25 cellular contexts compared by ENCODE assay signal in the genomic region with DNA sequence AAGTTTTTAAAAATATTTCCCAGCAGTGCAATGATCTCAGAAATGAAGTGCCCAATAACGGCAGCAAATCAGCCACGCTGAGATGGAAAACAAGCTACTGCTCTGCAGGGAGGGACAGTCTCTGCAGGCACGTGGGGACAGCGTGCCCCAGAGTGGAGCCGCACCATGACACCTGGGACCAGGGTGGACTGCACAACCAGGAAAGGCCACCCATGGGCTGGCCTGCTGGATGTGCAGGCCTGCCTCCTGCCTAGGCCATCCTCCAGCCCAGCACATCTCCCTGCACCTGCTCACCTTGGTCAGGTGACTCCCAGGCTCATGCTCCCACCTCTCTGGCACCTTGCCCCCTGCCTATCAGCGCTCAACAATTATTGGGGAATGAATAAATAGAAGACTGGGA.
"Had no signal": no experiment of that assay in that cellular context is flagged by ENCODE, and none has a peak within 500 bp of the region (broad histone marks: within the 10 kb centered on the region; RNA-seq: fewer than 3 reads in every experiment).

No MANE protein-coding gene starts in this region.

- H3K4me3 ChIP-seq: lower lobe of right lung, right atrium auricular region, sigmoid colon, testis, tibial artery, upper lobe of left lung, uterus had no signal

- DNase-seq: cortex of kidney; effector CD4-positive, alpha-beta T cell; hypothalamus; immature natural killer cell; islet precursor cell; kidney glomerular epithelial cell; left colon; left ventricle myocardium superior; lower lobe of right lung; natural killer cell; sigmoid colon; stimulated activated CD4-positive, alpha-beta T cell treated with anti-CD3 and anti-CD28 coated beads, Interleukin-2, amount 100 ng/mL, for 24 hours; stimulated activated CD4-positive, alpha-beta T cell treated with anti-CD3 and anti-CD28 coated beads, Interleukin-4, amount 100 ng/mL, for 24 hours; stimulated activated naive CD8-positive, alpha-beta T cell treated with anti-CD3 and anti-CD28 coated beads, Interleukin-15, Interleukin-2, amounts not matched to agents 100 U/mL and 50 U/mL, for 24 hours; substantia nigra; testis; tibial artery; uterus had no signal

- H3K36me3 Mint-ChIP-seq: immature natural killer cell; memory B cell; natural killer cell; stimulated activated memory B cell treated with anti-CD40 and anti-IgM and Interleukin-4, amounts not matched to agents 10 μg/mL and 1 μg/mL and 100 μg/mL, for 72 hours had no signal

- H3K4me3 Mint-ChIP-seq: immature natural killer cell; memory B cell; natural killer cell; stimulated activated memory B cell treated with anti-CD40 and anti-IgM and Interleukin-4, amounts not matched to agents 10 μg/mL and 1 μg/mL and 100 μg/mL, for 72 hours had no signal

- H3K27ac ChIP-seq: lower lobe of right lung, neutrophil, parathyroid adenoma, right atrium auricular region, sigmoid colon, testis, tibial artery, upper lobe of left lung, uterus had no signal

- ATAC-seq: left colon; left ventricle myocardium superior; lower lobe of right lung; natural killer cell; stimulated activated memory B cell treated with anti-CD40 and anti-IgM and Interleukin-4, amounts not matched to agents 10 μg/mL and 1 μg/mL and 100 μg/mL, for 72 hours; stimulated activated naive CD8-positive, alpha-beta T cell treated with anti-CD3 and anti-CD28 coated beads, Interleukin-15, Interleukin-2, amounts not matched to agents 100 U/mL and 50 U/mL, for 24 hours had no signal

- H3K9me3 ChIP-seq: lower lobe of right lung, neutrophil, right atrium auricular region, sigmoid colon, testis, tibial artery, upper lobe of left lung, uterus had no signal

- H3K36me3 ChIP-seq: lower lobe of right lung, neutrophil, uterus had no signal

- H3K27ac Mint-ChIP-seq: immature natural killer cell; memory B cell; natural killer cell; progenitor cell of endocrine pancreas; stimulated activated memory B cell treated with anti-CD40 and anti-IgM and Interleukin-4, amounts not matched to agents 10 μg/mL and 1 μg/mL and 100 μg/mL, for 72 hours had no signal

- H3K9me3 Mint-ChIP-seq: immature natural killer cell; memory B cell; natural killer cell; stimulated activated memory B cell treated with anti-CD40 and anti-IgM and Interleukin-4, amounts not matched to agents 10 μg/mL and 1 μg/mL and 100 μg/mL, for 72 hours had no signal

- H3K27me3 ChIP-seq: right atrium auricular region, sigmoid colon, testis, tibial artery, upper lobe of left lung, uterus had no signal

- H3K4me1 Mint-ChIP-seq: immature natural killer cell; memory B cell; natural killer cell; stimulated activated memory B cell treated with anti-CD40 and anti-IgM and Interleukin-4, amounts not matched to agents 10 μg/mL and 1 μg/mL and 100 μg/mL, for 72 hours had no signal

- H3K4me1 ChIP-seq: lower lobe of right lung, right atrium auricular region, sigmoid colon, testis, tibial artery, upper lobe of left lung, uterus had no signal
